Comparison of ENCODE assay signal across 10 cellular contexts in the genomic region with DNA sequence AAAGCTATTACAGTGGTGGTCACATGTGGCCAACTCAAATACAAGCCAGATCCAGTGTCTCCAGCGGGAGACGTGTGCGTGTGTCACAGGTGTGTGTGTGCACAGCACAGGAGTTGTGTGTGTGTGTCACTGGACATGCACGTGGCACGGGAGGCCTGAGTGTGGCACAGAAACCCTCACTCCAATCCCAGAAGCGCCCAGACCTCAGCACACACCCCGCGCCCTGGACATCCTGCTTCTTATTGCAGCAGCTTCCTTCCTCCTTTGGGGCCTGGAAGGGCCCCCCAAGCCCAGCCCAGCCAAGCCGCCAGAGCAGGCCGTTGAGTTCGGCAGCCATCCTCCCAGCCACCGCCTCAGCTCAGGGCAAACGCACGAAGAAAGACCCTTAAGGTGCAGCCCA. TPM values are rescaled to one million over a fixed set of nuclear protein-coding genes. Genes with fewer than 3 reads are reported as not detected.
DNase-seq lines count a peak whose midpoint lies in the region; ATAC-seq, FAIRE-seq and TF ChIP-seq lines count a peak whose summit lies in the region.
"Had no signal": no experiment of that assay in that cellular context is flagged by ENCODE, and none has a peak within 500 bp of the region (broad histone marks: within the 10 kb centered on the region; RNA-seq: fewer than 3 reads in every experiment).

No MANE protein-coding gene starts in this region.

- H3K4me3 ChIP-seq in right lobe of liver (no peak overlapping the region), HepG2 (replicated peaks in 1 of 3; ENCODE audit: insufficient read depth in 1 of 3, low read depth in 2 of 3, low read length in 3 of 3) (no peak overlapping the region), gastroesophageal sphincter (no peak overlapping the region), prostate gland (no peak overlapping the region)
- H3K4me3 ChIP-seq: ovary had no signal

- H3K79me2 ChIP-seq in HepG2 (ENCODE audit: insufficient read depth, low read length), result no peaks in the 10 kb centered on the region

- POLR2A ChIA-PET in HepG2 (lab: Yijun Ruan, JAX), result no interaction called here

- no TSS peak for BruUV-seq in HepG2 (replicated peaks; lab: Mats Ljungman, UMichigan)

- H4K20me1 ChIP-seq in HepG2 (ENCODE audit: insufficient read depth, low read length), result no peaks in the 10 kb centered on the region; the same call in 1 of the 2 replicates

- CTCF ChIA-PET in HepG2 (lab: Yijun Ruan, JAX; ENCODE audit: low intra/inter-chr PET ratio, low total read pairs), result interaction anchor here (1.0 to 4.4 kb wide), 4 partner anchors 82 to 165 kb away, joined by 3 to 29 read pairs (median 15); no protein-coding TSS in a partner anchor

- no peaks in the 10 kb centered on the region for H3K4me1 ChIP-seq in right lobe of liver
- no peaks in the 10 kb centered on the region for H3K4me1 ChIP-seq in HepG2 (ENCODE audit: insufficient read depth, low read length)
- peaks cover 0 to 51% (median 13%) of the 10 kb centered on the region in 3 donors for H3K4me1 ChIP-seq in gastroesophageal sphincter
- H3K4me1 ChIP-seq in prostate gland (replicated peaks), result peaks cover 3% of the 10 kb centered on the region

- no peak for TF ChIP-seq EP300 in HepG2 (IDR thresholded peaks at IDR 0.05; ENCODE audit: low read depth in 2 of 2, low read length in 2 of 2)
- TF ChIP-seq EP300 in HepG2 (CRISPR knock-in tag; IDR thresholded peaks at IDR 0.05; ENCODE audit: borderline replicate concordance), result no peak
- no peak for TF ChIP-seq EP300 in gastroesophageal sphincter (IDR thresholded peaks at IDR 0.05)

- intact Hi-C loops in right lobe of liver (cut with DNase I) (loop anchor here in 1 of 2 donors (10.0 kb wide), 1 partner anchor 228 kb away; no protein-coding TSS in a partner anchor), HepG2 (cut with micrococcal nuclease; ENCODE audit: unreplicated experiment) (loop anchor here (1.0 to 2.0 kb wide), 4 partner anchors 82 to 226 kb away; no protein-coding TSS in a partner anchor), prostate gland (cut with DNase I) (loop anchor here (1.0 to 10.0 kb wide), 3 partner anchors 134 to 228 kb away; a partner anchor contains a TSS)

- no peak for FAIRE-seq in HepG2 (lab: Jason Lieb, UNC)
- FAIRE-seq: D721Med had no signal

- TF ChIP-seq RAD21 in HepG2 (CRISPR knock-in tag; IDR thresholded peaks at IDR 0.05), result no peak

- H3K27me3 ChIP-seq in right lobe of liver (no peaks in the 10 kb centered on the region), HepG2 (ENCODE audit: control insufficient read depth in 1 of 2, insufficient read depth in 2 of 2, low read length in 2 of 2) (no peaks in the 10 kb centered on the region), gastroesophageal sphincter (no peaks in the 10 kb centered on the region), prostate gland (replicated peaks; ENCODE audit: insufficient read depth) (no peaks in the 10 kb centered on the region)
- H3K27me3 ChIP-seq: ovary had no signal

- ATAC-seq in right lobe of liver, result peak; percentile 47 to 65 (median 56)
- no peak for ATAC-seq in HepG2
- peak; percentile 34 for ATAC-seq in gastroesophageal sphincter
- no peak for ATAC-seq in HG03439 (IDR thresholded peaks at IDR 0.05; ENCODE audit: unreplicated experiment)

- in situ Hi-C loops in HepG2 (cut with HindIII; ENCODE audit: extremely low pct_ligation_motif_present, low pct_unique_long_range_greater_than_20kb), result loop anchor here (5.0 to 10.0 kb wide), 3 partner anchors 135 to 238 kb away; a partner anchor contains a TSS

- H3K9ac ChIP-seq in HepG2 (ENCODE audit: insufficient read depth, low read depth, low read length), result no peak overlapping the region

- DNase-seq in right lobe of liver, result peak in 1 of 3 donors; percentile 57
- DNase-seq in HepG2 (ENCODE audit: low spot score), result no peak
- no peak for DNase-seq in prostate gland (ENCODE audit: low spot score)
- DNase-seq in activated naive CD4-positive, alpha-beta T cell (lab: John Stamatoyannopoulos, UW), result no peak
- DNase-seq in NCI-H82 (lab: John Stamatoyannopoulos, UW), result no peak
- DNase-seq in activated gamma-delta T cell treated with Interleukin-2 at 50 U/mL for 16 hours, result no peak

- no peak overlapping the region for H3K4me2 ChIP-seq in HepG2 (ENCODE audit: low read depth, low read length)

- H3K27ac ChIP-seq in right lobe of liver (no peak overlapping the region), HepG2 (ENCODE audit: extremely low read length, insufficient read depth, low read length) (no peak overlapping the region), gastroesophageal sphincter (peak overlapping the region; percentile 70 to 89 (median 86)), prostate gland (peak overlapping the region; percentile 18 to 21)
- H3K27ac ChIP-seq: ovary had no signal

- no peak overlapping the region for H2AFZ ChIP-seq in HepG2 (ENCODE audit: low read length)

- TF ChIP-seq CTCF in right lobe of liver (IDR thresholded peaks at IDR 0.05), result no peak
- no peak for TF ChIP-seq CTCF in HepG2 (CRISPR knock-in tag; IDR thresholded peaks at IDR 0.05)
- no peak for TF ChIP-seq CTCF in gastroesophageal sphincter (IDR thresholded peaks at IDR 0.05)
- no peak for TF ChIP-seq CTCF in prostate gland (IDR thresholded peaks at IDR 0.05)

- H3K36me3 ChIP-seq in right lobe of liver, result peaks cover 0 to 13% (median 3%) of the 10 kb centered on the region in 4 donors
- peaks cover 2 to 13% of the 10 kb centered on the region in 2 experiments; a peak in 3 of 5 replicates for H3K36me3 ChIP-seq in HepG2 (replicated peaks in 1 of 2; ENCODE audit: control insufficient read depth in 1 of 2, insufficient read depth in 2 of 2, low read length in 2 of 2)
- H3K36me3 ChIP-seq in gastroesophageal sphincter, result peaks cover 0 to 63% of the 10 kb centered on the region in 2 donors
- peaks cover 0 to 18% of the 10 kb centered on the region in 2 donors for H3K36me3 ChIP-seq in prostate gland
- H3K36me3 ChIP-seq: ovary had no signal

- no peak for TF ChIP-seq POLR2A in right lobe of liver (IDR thresholded peaks at IDR 0.05)
- TF ChIP-seq POLR2A in HepG2 (IDR thresholded peaks at IDR 0.05; ENCODE audit: insufficient read depth in 1 of 2, low read depth in 2 of 2, low read length in 2 of 2), result no peak
- TF ChIP-seq POLR2A in gastroesophageal sphincter (IDR thresholded peaks at IDR 0.05), result no peak
- TF ChIP-seq POLR2A in prostate gland (IDR thresholded peaks at IDR 0.05), result no peak

- no peaks in the 10 kb centered on the region for H3K9me3 ChIP-seq in right lobe of liver
- H3K9me3 ChIP-seq in HepG2 (ENCODE audit: low read length), result no peaks in the 10 kb centered on the region
- H3K9me3 ChIP-seq in gastroesophageal sphincter, result no peaks in the 10 kb centered on the region
- no peaks in the 10 kb centered on the region for H3K9me3 ChIP-seq in prostate gland
- H3K9me3 ChIP-seq: ovary had no signal

- WGBS in right lobe of liver (ENCODE audit: insufficient coverage, low coverage, low lambda C conversion rate, missing lambda C conversion rate), result 49% methylated on average over 9 of the region's 14 CpGs
- 90% methylated on average over 11 of the region's 14 CpGs for WGBS in HepG2 (ENCODE audit: low lambda C conversion rate)
- WGBS in gastroesophageal sphincter (ENCODE audit: low coverage in 1 of 2), 2 donors, result 46 to 60% methylated on average over 5 to 12 of the region's 14 CpGs
- WGBS in prostate gland, result 70% methylated on average over 14 of the region's 14 CpGs

RNA-seq across cellular contexts. Expression of a gene that starts 37.9 kb away (rescaled TPM):
- total RNA-seq in right lobe of liver (10 to 100 TPM; 18.5 to 36.9 (median 21.9) TPM), HepG2 (2016; rRNA removed; fragmentation: Illumina TruSeq; extraction: Trizol) (17.0 and 17.8 TPM in 2 replicates), gastroesophageal sphincter (10 to 100 TPM; 21.5 to 79.5 (median 37.1) TPM), prostate gland (10 to 100 TPM; 65.7 to 75.4 TPM)
- 1.8 and 2.6 TPM in 2 replicates for total RNA-seq in HepG2 (2016; cell fraction: cytosol; rRNA removed; fragmentation: Illumina TruSeq; extraction: Trizol; ENCODE audit: low read depth)
- total RNA-seq in HepG2 (2016; cell fraction: insoluble cytoplasmic fraction; rRNA removed; fragmentation: Illumina TruSeq; extraction: Trizol), result 17.4 and 17.6 TPM in 2 replicates
- total RNA-seq in HepG2 (2016; cell fraction: membrane; rRNA removed; fragmentation: Illumina TruSeq; extraction: Trizol), result 3.3 and 3.5 TPM in 2 replicates
- total RNA-seq in HepG2 (2016; cell fraction: nucleus; rRNA removed; fragmentation: Illumina TruSeq; extraction: Trizol), result 11.7 and 13.5 TPM in 2 replicates
- 4.2 and 5.8 TPM in 2 replicates for polyA plus RNA-seq in HepG2 (2011; rRNA removed)
- 4.2 and 5.6 TPM in 2 replicates for polyA plus RNA-seq in HepG2 (2011; cell fraction: cytosol; rRNA removed)
- polyA plus RNA-seq in HepG2 (2011; cell fraction: nucleus; rRNA removed), result 14.4 TPM in 2 replicates
- polyA plus RNA-seq in HepG2 (2012), result 9.4 and 11.1 TPM in 2 replicates
- 0.98 and 1.3 TPM in 2 replicates for polyA plus RNA-seq in HepG2 (2016; cell fraction: cytosol; fragmentation: Illumina TruSeq; extraction: Trizol; ENCODE audit: low read depth)
- 12.5 and 15.9 TPM in 2 replicates for polyA plus RNA-seq in HepG2 (2016; cell fraction: insoluble cytoplasmic fraction; fragmentation: Illumina TruSeq; extraction: Trizol; ENCODE audit: low read depth)
- polyA plus RNA-seq in HepG2 (2016; cell fraction: membrane; fragmentation: Illumina TruSeq; extraction: Trizol; ENCODE audit: low read depth), result 1.2 and 1.9 TPM in 2 replicates
- 12.6 and 13.3 TPM in 2 replicates for polyA plus RNA-seq in HepG2 (2016; cell fraction: nucleus; fragmentation: Illumina TruSeq; extraction: Trizol; ENCODE audit: insufficient read depth, low read depth)
- 3.1 and 10.1 TPM in 2 replicates for polyA minus RNA-seq in HepG2 (2011; rRNA and poly(A)+ RNA removed; ENCODE audit: low replicate concordance)
- polyA minus RNA-seq in HepG2 (2011; cell fraction: cytosol; rRNA and poly(A)+ RNA removed), result 4.0 and 5.3 TPM in 2 replicates
- polyA minus RNA-seq in HepG2 (2011; cell fraction: nucleus; rRNA and poly(A)+ RNA removed), result 8.6 and 9.6 TPM in 2 replicates

RNA-seq across cellular contexts. Expression of a gene that starts 37.9 kb away (rescaled TPM):
- total RNA-seq in right lobe of liver (10 to 100 TPM in 3 of 6 experiments, 1 to 10 TPM in 3; 8.8 to 10.6 (median 9.6) TPM), HepG2 (2016; rRNA removed; fragmentation: Illumina TruSeq; extraction: Trizol) (6.5 and 8.6 TPM in 2 replicates), gastroesophageal sphincter (10 to 100 TPM; 12.0 to 27.9 (median 20.9) TPM), prostate gland (10 to 100 TPM; 35.2 to 63.9 TPM)
- total RNA-seq in HepG2 (2016; cell fraction: cytosol; rRNA removed; fragmentation: Illumina TruSeq; extraction: Trizol; ENCODE audit: low read depth), result 1.1 TPM in 2 replicates
- 5.5 and 9.7 TPM in 2 replicates for total RNA-seq in HepG2 (2016; cell fraction: insoluble cytoplasmic fraction; rRNA removed; fragmentation: Illumina TruSeq; extraction: Trizol)
- 2.7 and 2.8 TPM in 2 replicates for total RNA-seq in HepG2 (2016; cell fraction: membrane; rRNA removed; fragmentation: Illumina TruSeq; extraction: Trizol)
- 16.9 and 20.1 TPM in 2 replicates for total RNA-seq in HepG2 (2016; cell fraction: nucleus; rRNA removed; fragmentation: Illumina TruSeq; extraction: Trizol)
- 5.8 and 6.9 TPM in 2 replicates for polyA plus RNA-seq in HepG2 (2011; rRNA removed)
- polyA plus RNA-seq in HepG2 (2011; cell fraction: cytosol; rRNA removed), result 3.1 and 4.4 TPM in 2 replicates
- 24.7 and 30.2 TPM in 2 replicates for polyA plus RNA-seq in HepG2 (2011; cell fraction: nucleus; rRNA removed)
- 5.0 and 5.9 TPM in 2 replicates for polyA plus RNA-seq in HepG2 (2012)
- polyA plus RNA-seq in HepG2 (2016; cell fraction: cytosol; fragmentation: Illumina TruSeq; extraction: Trizol; ENCODE audit: low read depth), result 0.79 and 1.0 TPM in 2 replicates
- 4.4 and 6.5 TPM in 2 replicates for polyA plus RNA-seq in HepG2 (2016; cell fraction: insoluble cytoplasmic fraction; fragmentation: Illumina TruSeq; extraction: Trizol; ENCODE audit: low read depth)
- polyA plus RNA-seq in HepG2 (2016; cell fraction: membrane; fragmentation: Illumina TruSeq; extraction: Trizol; ENCODE audit: low read depth), result 1.4 TPM in 2 replicates
- 15.4 and 17.7 TPM in 2 replicates for polyA plus RNA-seq in HepG2 (2016; cell fraction: nucleus; fragmentation: Illumina TruSeq; extraction: Trizol; ENCODE audit: insufficient read depth, low read depth)
- 15.4 and 22.2 TPM in 2 replicates for polyA minus RNA-seq in HepG2 (2011; rRNA and poly(A)+ RNA removed; ENCODE audit: low replicate concordance)
- polyA minus RNA-seq in HepG2 (2011; cell fraction: cytosol; rRNA and poly(A)+ RNA removed), result 4.7 and 5.7 TPM in 2 replicates
- polyA minus RNA-seq in HepG2 (2011; cell fraction: nucleus; rRNA and poly(A)+ RNA removed), result 38.8 and 41.1 TPM in 2 replicates

Comparison
In these comparisons a context has a peak if more than half of its experiments do, and no peak if none do; other contexts are left out.
1. ATAC-seq: peak in right lobe of liver (4 of 4) and gastroesophageal sphincter (single experiment); none in HepG2 (single experiment) and HG03439 (single experiment).
2. H3K27ac ChIP-seq: peak in gastroesophageal sphincter (4 of 4) and prostate gland (2 of 2); none in right lobe of liver (0 of 3) and HepG2 (single experiment).